Comparison of ENCODE assay signal across 8 cellular contexts in genomic region chr4:158722917-158723793, GRCh38. TPM values are rescaled to one million over a fixed set of nuclear protein-coding genes. Genes with fewer than 3 reads are reported as not detected.
DNase-seq lines count a peak whose midpoint lies in the region; ATAC-seq and TF ChIP-seq lines count a peak whose summit lies in the region.

Gene PPID, minus strand, starts transcription at chr4:158723396. Its CDS starts 108 bp downstream, at chr4:158723288.

- no peaks in the 10 kb centered on the region for H3K9me2 ChIP-seq in DOHH2 (replicated peaks; ENCODE audit: control insufficient read depth, low read length)
- no peaks in the 10 kb centered on the region for H3K9me2 ChIP-seq in GM23248 (ENCODE audit: insufficient read depth)
- no peaks in the 10 kb centered on the region for H3K9me2 ChIP-seq in Karpas-422 (replicated peaks; ENCODE audit: insufficient read depth, low read length)

- H2AFZ ChIP-seq in GM23248 (peak within 1 kb of the TSS; percentile 91), Karpas-422 (ENCODE audit: low read length) (peak within 1 kb of the TSS; percentile 78)

- POLR2A ChIA-PET in naive thymus-derived CD8-positive, alpha-beta T cell (lab: Charles Lee), result interaction anchor here (0.7 kb wide), 1 partner anchor 59 kb away, joined by 3 read pairs; no protein-coding TSS in a partner anchor

- no peaks in the 10 kb centered on the region for H3K9me3 Mint-ChIP-seq in activated T-helper 2 cell treated with anti-CD3 and anti-CD28 coated beads, Interferon-gamma antibody, Interleukin-2, Interleukin-4, amounts not matched to agents 10 μg/mL and 5 μg/mL and 100 μg/mL, durations not matched to agents 14 hours and 24 hours and 36 hours
- no peaks in the 10 kb centered on the region for H3K9me3 Mint-ChIP-seq in naive thymus-derived CD8-positive, alpha-beta T cell
- H3K9me3 Mint-ChIP-seq in stimulated activated naive B cell treated with anti-CD40 and anti-IgM and Interleukin-4, amounts not matched to agents 10 μg/mL and 1 μg/mL and 100 μg/mL, for 72 hours, result no peaks in the 10 kb centered on the region

- DNase-seq in GM23248 (peak; percentile 91), Karpas-422 (peak; percentile 96), RPMI8226 (peak; percentile 87), fibroblast of mammary gland (ENCODE audit: low read depth) (peak; percentile 71)
- DNase-seq in activated T-helper 2 cell treated with anti-CD3 and anti-CD28 coated beads, Interferon-gamma antibody, Interleukin-2, Interleukin-4, amounts not matched to agents 10 μg/mL and 5 μg/mL and 100 μg/mL, durations not matched to agents 14 hours and 24 hours and 36 hours (ENCODE audit: low spot score), result peak; percentile 77
- DNase-seq in naive thymus-derived CD8-positive, alpha-beta T cell, result peak; percentile 66 to 86 (median 77)
- peak; percentile 82 for DNase-seq in stimulated activated naive B cell treated with anti-CD40 and anti-IgM and Interleukin-4, amounts not matched to agents 10 μg/mL and 1 μg/mL and 100 μg/mL, for 72 hours

- H4K20me1 ChIP-seq in DOHH2 (ENCODE audit: control insufficient read depth, insufficient read depth, low read depth, low read length) (no peaks in the 10 kb centered on the region), GM23248 (ENCODE audit: insufficient read depth) (no peaks in the 10 kb centered on the region), Karpas-422 (ENCODE audit: insufficient read depth, low read depth, low read length) (no peaks in the 10 kb centered on the region)

- peak; percentile 81 to 91 for ATAC-seq in naive thymus-derived CD8-positive, alpha-beta T cell
- ATAC-seq in stimulated activated naive B cell treated with anti-CD40 and anti-IgM and Interleukin-4, amounts not matched to agents 10 μg/mL and 1 μg/mL and 100 μg/mL, for 72 hours (replicated peaks), result peak; percentile 95 to 98

- H3K27me3 ChIP-seq in DOHH2 (ENCODE audit: control insufficient read depth, low read length) (peaks cover 11% of the 10 kb centered on the region), GM23248 (replicated peaks; ENCODE audit: insufficient read depth) (no peaks in the 10 kb centered on the region; the same call in 1 of the 2 replicates), Karpas-422 (ENCODE audit: low read length) (no peaks in the 10 kb centered on the region)

- H3K27me3 Mint-ChIP-seq in activated T-helper 2 cell treated with anti-CD3 and anti-CD28 coated beads, Interferon-gamma antibody, Interleukin-2, Interleukin-4, amounts not matched to agents 10 μg/mL and 5 μg/mL and 100 μg/mL, durations not matched to agents 14 hours and 24 hours and 36 hours (ENCODE audit: low read depth), result peaks cover 2% of the 10 kb centered on the region
- peaks cover 2 to 17% (median 9%) of the 10 kb centered on the region in 5 donors for H3K27me3 Mint-ChIP-seq in naive thymus-derived CD8-positive, alpha-beta T cell
- peaks cover 13 to 14% of the 10 kb centered on the region in 2 donors for H3K27me3 Mint-ChIP-seq in stimulated activated naive B cell treated with anti-CD40 and anti-IgM and Interleukin-4, amounts not matched to agents 10 μg/mL and 1 μg/mL and 100 μg/mL, for 72 hours

- peak within 1 kb of the TSS; percentile 95 for H3K4me3 Mint-ChIP-seq in activated T-helper 2 cell treated with anti-CD3 and anti-CD28 coated beads, Interferon-gamma antibody, Interleukin-2, Interleukin-4, amounts not matched to agents 10 μg/mL and 5 μg/mL and 100 μg/mL, durations not matched to agents 14 hours and 24 hours and 36 hours (ENCODE audit: low read depth)
- H3K4me3 Mint-ChIP-seq in naive thymus-derived CD8-positive, alpha-beta T cell, result peak within 1 kb of the TSS; percentile 94 to 100 (median 98)
- peak within 1 kb of the TSS; percentile 86 to 99 for H3K4me3 Mint-ChIP-seq in stimulated activated naive B cell treated with anti-CD40 and anti-IgM and Interleukin-4, amounts not matched to agents 10 μg/mL and 1 μg/mL and 100 μg/mL, for 72 hours

- intact Hi-C loops in activated T-helper 2 cell treated with anti-CD3 and anti-CD28 coated beads, Interferon-gamma antibody, Interleukin-2, Interleukin-4, amounts not matched to agents 10 μg/mL and 5 μg/mL and 100 μg/mL, durations not matched to agents 14 hours and 24 hours and 36 hours (cut with micrococcal nuclease), result loop anchor here (1.0 to 10.0 kb wide), 3 partner anchors 46 to 322 kb away; partner anchors contain the start of genes ETFDH and FNIP2

- TF ChIP-seq CTCF in DOHH2 (IDR thresholded peaks at IDR 0.05; ENCODE audit: low read depth, low read length, poor library complexity, severe bottlenecking) (peak; percentile 10), fibroblast of mammary gland (conservative IDR thresholded peaks at IDR 0.05; ENCODE audit: control insufficient read depth, insufficient read depth, low read depth, low read length) (no peak)

- H3K27ac ChIP-seq in DOHH2 (ENCODE audit: low read depth, low read length), result peak within 1 kb of the TSS; percentile 46
- peak within 1 kb of the TSS; percentile 90 for H3K27ac ChIP-seq in GM23248
- H3K27ac ChIP-seq in Karpas-422 (ENCODE audit: low read length), result peak within 1 kb of the TSS; percentile 49

- WGBS in GM23248 (ENCODE audit: low coverage in 1 of 2, low lambda C conversion rate in 2 of 2, missing lambda C conversion rate in 2 of 2), 2 experiments, result 0 to 1% methylated on average over 61 to 63 of the region's 65 CpGs

- in situ Hi-C loops in GM23248 (cut with MboI), result no loop called here

- H3K27ac Mint-ChIP-seq in activated T-helper 2 cell treated with anti-CD3 and anti-CD28 coated beads, Interferon-gamma antibody, Interleukin-2, Interleukin-4, amounts not matched to agents 10 μg/mL and 5 μg/mL and 100 μg/mL, durations not matched to agents 14 hours and 24 hours and 36 hours, result peak within 1 kb of the TSS; percentile 98
- H3K27ac Mint-ChIP-seq in naive thymus-derived CD8-positive, alpha-beta T cell, result peak within 1 kb of the TSS; percentile 97 to 99 (median 98)
- H3K27ac Mint-ChIP-seq in stimulated activated naive B cell treated with anti-CD40 and anti-IgM and Interleukin-4, amounts not matched to agents 10 μg/mL and 1 μg/mL and 100 μg/mL, for 72 hours, result peak within 1 kb of the TSS; percentile 99

- H3K9ac ChIP-seq in GM23248, result peak within 1 kb of the TSS; percentile 93
- peak within 1 kb of the TSS; percentile 95 for H3K9ac ChIP-seq in Karpas-422 (ENCODE audit: low read length)

- no peaks in the 10 kb centered on the region for H3F3A ChIP-seq in DOHH2 (ENCODE audit: control insufficient read depth, insufficient read depth)
- H3F3A ChIP-seq in GM23248 (ENCODE audit: insufficient read depth), result no peaks in the 10 kb centered on the region

- peaks cover 44% of the 10 kb centered on the region for H3K36me3 Mint-ChIP-seq in activated T-helper 2 cell treated with anti-CD3 and anti-CD28 coated beads, Interferon-gamma antibody, Interleukin-2, Interleukin-4, amounts not matched to agents 10 μg/mL and 5 μg/mL and 100 μg/mL, durations not matched to agents 14 hours and 24 hours and 36 hours (ENCODE audit: low read depth)
- peaks cover 0 to 36% (median 10%) of the 10 kb centered on the region in 3 donors for H3K36me3 Mint-ChIP-seq in naive thymus-derived CD8-positive, alpha-beta T cell
- H3K36me3 Mint-ChIP-seq in stimulated activated naive B cell treated with anti-CD40 and anti-IgM and Interleukin-4, amounts not matched to agents 10 μg/mL and 1 μg/mL and 100 μg/mL, for 72 hours, result peaks cover 22 to 26% of the 10 kb centered on the region in 2 donors

- H3K4me2 ChIP-seq in DOHH2 (ENCODE audit: low read length) (peak within 1 kb of the TSS; percentile 99), GM23248 (ENCODE audit: unreplicated experiment) (peak within 1 kb of the TSS; percentile 91), Karpas-422 (ENCODE audit: low read depth, low read length, poor library complexity, severe bottlenecking) (peak within 1 kb of the TSS; percentile 76)

- H3K4me3 ChIP-seq in DOHH2 (ENCODE audit: low read length) (peak within 1 kb of the TSS; percentile 94), GM23248 (peak within 1 kb of the TSS; percentile 90), Karpas-422 (ENCODE audit: low read length) (peak within 1 kb of the TSS; percentile 94), fibroblast of mammary gland (ENCODE audit: control insufficient read depth, low read depth, low read length) (peak within 1 kb of the TSS; percentile 94)

- peaks cover 38% of the 10 kb centered on the region for H3K36me3 ChIP-seq in DOHH2 (ENCODE audit: control insufficient read depth, low read length)
- peaks cover 10% of the 10 kb centered on the region for H3K36me3 ChIP-seq in GM23248 (ENCODE audit: low read depth)
- H3K36me3 ChIP-seq in Karpas-422 (ENCODE audit: insufficient read depth, low read length), result peaks cover 26% of the 10 kb centered on the region; the same call in 1 of the 2 replicates

- peaks cover 30% of the 10 kb centered on the region for H3K79me2 ChIP-seq in DOHH2 (ENCODE audit: control insufficient read depth, low read length)
- H3K79me2 ChIP-seq in GM23248 (ENCODE audit: insufficient read depth), result peaks cover 28% of the 10 kb centered on the region
- H3K79me2 ChIP-seq in Karpas-422 (ENCODE audit: low read length), result peaks cover 48% of the 10 kb centered on the region

- H3K4me1 ChIP-seq in DOHH2 (ENCODE audit: control insufficient read depth, low read length) (peaks cover 17% of the 10 kb centered on the region), GM23248 (ENCODE audit: insufficient read depth) (peaks cover 10% of the 10 kb centered on the region), Karpas-422 (ENCODE audit: low read length) (peaks cover 17% of the 10 kb centered on the region)

- H3K9me3 ChIP-seq in DOHH2 (ENCODE audit: control insufficient read depth, insufficient read depth, low read length) (no peaks in the 10 kb centered on the region), GM23248 (ENCODE audit: low read depth) (no peaks in the 10 kb centered on the region), Karpas-422 (ENCODE audit: low read length) (no peaks in the 10 kb centered on the region)

- peaks cover 50% of the 10 kb centered on the region for H3K4me1 Mint-ChIP-seq in activated T-helper 2 cell treated with anti-CD3 and anti-CD28 coated beads, Interferon-gamma antibody, Interleukin-2, Interleukin-4, amounts not matched to agents 10 μg/mL and 5 μg/mL and 100 μg/mL, durations not matched to agents 14 hours and 24 hours and 36 hours (ENCODE audit: low read depth)
- H3K4me1 Mint-ChIP-seq in naive thymus-derived CD8-positive, alpha-beta T cell, result peaks cover 22 to 41% (median 32%) of the 10 kb centered on the region in 4 donors
- peaks cover 12 to 15% of the 10 kb centered on the region in 2 donors for H3K4me1 Mint-ChIP-seq in stimulated activated naive B cell treated with anti-CD40 and anti-IgM and Interleukin-4, amounts not matched to agents 10 μg/mL and 1 μg/mL and 100 μg/mL, for 72 hours

RNA-seq across cellular contexts. Expression of gene PPID, which starts in this region (rescaled TPM):
- 19.2 and 29.1 TPM in 2 replicates for total RNA-seq in GM23248 (2014; rRNA removed; shearing (Covaris generic))
- polyA plus RNA-seq in GM23248 (2016; fragmentation: Nextera tagmentation; extraction: Ambion mirVana), result 37.0 and 41.0 TPM in 2 replicates
- total RNA-seq in Karpas-422 (2014; rRNA removed; shearing (Covaris generic); ENCODE audit: low replicate concordance), result 56.8 and 57.3 TPM in 2 replicates
- 56.8 and 58.5 TPM in 2 replicates for total RNA-seq in activated T-helper 2 cell treated with anti-CD3 and anti-CD28 coated beads, Interferon-gamma antibody, Interleukin-2, Interleukin-4, amounts not matched to agents 10 μg/mL and 5 μg/mL and 100 μg/mL, durations not matched to agents 14 hours and 24 hours and 36 hours
- 10 to 100 TPM; 24.9 to 29.0 TPM for total RNA-seq in naive thymus-derived CD8-positive, alpha-beta T cell
- 10 to 100 TPM; 46.5 to 54.2 (median 49.0) TPM for polyA plus RNA-seq in naive thymus-derived CD8-positive, alpha-beta T cell

Comparison
In these comparisons a context has a peak if more than half of its experiments do, and no peak if none do; other contexts are left out.
1. Peak in every context shown above with its lines: DNase-seq, ATAC-seq, H3K4me3 ChIP-seq and H3K27ac ChIP-seq.